ENCODE assay signal across 5 cellular contexts in genomic region chr16:81877490-81877889, GRCh38.
DNase-seq lines count a peak whose midpoint lies in the region; ATAC-seq, FAIRE-seq and TF ChIP-seq lines count a peak whose summit lies in the region.
"Not testable (repeated sequence)": the region's sequence is repeated elsewhere in the genome, so short reads cannot be mapped to it uniquely, and the experiment has no call there.

No MANE protein-coding gene starts in this region.

- H4K91ac ChIP-seq in H1 (replicated peaks; ENCODE audit: insufficient read length, low read length): peak overlapping the region; percentile 62
- not testable (repeated sequence) for H4K91ac ChIP-seq in trophoblast cell (ENCODE audit: low read depth, low read length)

- not testable (repeated sequence) for FAIRE-seq in GM12878 (lab: Jason Lieb, UNC); H1 (lab: Jason Lieb, UNC); small intestine (lab: Jason Lieb, UNC)

- TF ChIP-seq EP300 in GM12878 (IDR thresholded peaks at IDR 0.05; ENCODE audit: borderline replicate concordance in 1 of 2, control insufficient read depth in 1 of 2, low read depth in 2 of 2, low read length in 2 of 2); H1 (IDR thresholded peaks at IDR 0.05; ENCODE audit: borderline replicate concordance in 1 of 2, low read depth in 2 of 2, low read length in 2 of 2): not testable (repeated sequence)

- H3K36me3 ChIP-seq in GM12878 (ENCODE audit: control insufficient read depth in 2 of 2, insufficient read depth in 2 of 2, low read length in 1 of 2): peaks cover 33 to 60% of the 10 kb centered on the region in 2 experiments
- not testable (repeated sequence) for H3K36me3 ChIP-seq in H1 (ENCODE audit: control insufficient read depth in 2 of 4, insufficient read depth in 4 of 4, low read length in 3 of 4); trophoblast cell (ENCODE audit: control insufficient read depth in 1 of 2, insufficient read depth in 2 of 2, low read length in 2 of 2); small intestine (ENCODE audit: control insufficient read depth in 2 of 2, insufficient read depth in 2 of 2, low read length in 2 of 2)
- peaks cover 72% of the 10 kb centered on the region for H3K36me3 ChIP-seq in neutrophil

- not testable (repeated sequence) for H3K27ac ChIP-seq in GM12878 (ENCODE audit: control insufficient read depth, insufficient read depth); H1 (ENCODE audit: low read depth, low read length); trophoblast cell (ENCODE audit: low read depth, low read length); small intestine (ENCODE audit: low read depth in 1 of 2, low read length in 1 of 2)
- H3K27ac ChIP-seq in neutrophil: peak overlapping the region; percentile 64

- H2BK12ac ChIP-seq in H1 (ENCODE audit: low read depth, low read length); trophoblast cell (ENCODE audit: low read length): not testable (repeated sequence)

- H3K79me1 ChIP-seq in H1 (ENCODE audit: low read depth, low read length); trophoblast cell (ENCODE audit: low read length): not testable (repeated sequence)

- not testable (repeated sequence) for H3K14ac ChIP-seq in H1 (ENCODE audit: insufficient read length); trophoblast cell (ENCODE audit: low read length)

- H4K12ac ChIP-seq in trophoblast cell (ENCODE audit: low read depth, low read length): not testable (repeated sequence)

- intact Hi-C loops in GM12878 (cut with micrococcal nuclease; ENCODE audit: unreplicated experiment): loop anchor here (10.0 kb wide), 1 partner anchor 513 kb away; no protein-coding TSS in a partner anchor

- SMC1A ChIA-PET in GM12878 (lab: Charles Lee; ENCODE audit: uncharacterized antibody, unreplicated experiment): interaction anchor here (1.0 kb wide), 1 partner anchor 79 kb away, joined by 3 read pairs; no protein-coding TSS in a partner anchor

- not testable (repeated sequence) for H3K9me3 ChIP-seq in GM12878 (replicated peaks; ENCODE audit: control insufficient read depth, insufficient read depth, low read length); H1 (ENCODE audit: insufficient read depth in 2 of 2, low read depth in 1 of 2, low read length in 1 of 2); neutrophil; trophoblast cell (ENCODE audit: insufficient read depth, low read depth, low read length); small intestine (ENCODE audit: control insufficient read depth, low read depth)

- in situ Hi-C loops in GM12878 (cut with MboI): not testable (repeated sequence)

- H2AFZ ChIP-seq in GM12878 (ENCODE audit: control insufficient read depth, low read depth, low read length); H1 (ENCODE audit: low read length); trophoblast cell (ENCODE audit: insufficient read depth, low read length, poor library complexity): not testable (repeated sequence)

- not testable (repeated sequence) for H2AK5ac ChIP-seq in H1 (ENCODE audit: low read depth, low read length); trophoblast cell (ENCODE audit: low read length)

- CTCF ChIA-PET in GM12878 (lab: Yijun Ruan, JAX): not testable (repeated sequence)
- CTCF ChIA-PET in H1 (lab: Charles Lee; ENCODE audit: partially characterized antibody): interaction anchor here (1.4 to 5.5 kb wide), 3 partner anchors 14 to 126 kb away, joined by 3 to 78 read pairs (median 11); no protein-coding TSS in a partner anchor

- H3K23ac ChIP-seq in H1 (ENCODE audit: insufficient read length): not testable (repeated sequence)
- H3K23ac ChIP-seq in trophoblast cell (ENCODE audit: low read length): peak overlapping the region; percentile 14

- TF ChIP-seq CTCF in GM12878 (IDR thresholded peaks at IDR 0.05 in 2 of 3, conservative IDR thresholded peaks at IDR 0.05 in 1 of 3; ENCODE audit: control insufficient read depth in 2 of 3, extremely low read depth in 1 of 3, insufficient read depth in 1 of 3, low read depth in 3 of 3, low read length in 3 of 3); H1 (IDR thresholded peaks at IDR 0.05; ENCODE audit: control extremely low read depth in 1 of 3, insufficient read depth in 1 of 3, low read depth in 1 of 3, low read length in 3 of 3); neutrophil (IDR thresholded peaks at IDR 0.05): not testable (repeated sequence)

- H3K4me3 ChIP-seq in GM12878; H1 (ENCODE audit: extremely low read depth in 1 of 4, insufficient read depth in 2 of 4, low read depth in 3 of 4, low read length in 4 of 4); neutrophil (ENCODE audit: low read depth in 1 of 2, low read length in 1 of 2); trophoblast cell (ENCODE audit: low read depth, low read length); small intestine (ENCODE audit: low read depth in 1 of 2, low read length in 2 of 2): not testable (repeated sequence)

- H2BK20ac ChIP-seq in H1 (ENCODE audit: low read length): not testable (repeated sequence)

- not testable (repeated sequence) for TF ChIP-seq RAD21 in GM12878 (IDR thresholded peaks at IDR 0.05; ENCODE audit: insufficient read depth, low read depth, low read length); H1 (IDR thresholded peaks at IDR 0.05 in 1 of 2, conservative IDR thresholded peaks at IDR 0.05 in 1 of 2; ENCODE audit: low read depth in 2 of 2, low read length in 2 of 2)

- not testable (repeated sequence) for H2BK15ac ChIP-seq in H1 (ENCODE audit: low read length)

- BruUV-seq in GM12878 (replicated peaks; lab: Mats Ljungman, UMichigan): not testable (repeated sequence)

- H3K27me3 ChIP-seq in GM12878 (replicated peaks in 1 of 2; ENCODE audit: control insufficient read depth in 2 of 2, insufficient read depth in 2 of 2, low read length in 1 of 2); H1 (replicated peaks in 1 of 4; ENCODE audit: control insufficient read depth in 3 of 4, extremely low read depth in 1 of 4, insufficient read depth in 3 of 4, low read length in 3 of 4); neutrophil; trophoblast cell (ENCODE audit: insufficient read depth, low read length); small intestine (ENCODE audit: control insufficient read depth in 2 of 2, insufficient read depth in 2 of 2, low read length in 2 of 2): not testable (repeated sequence)

- not testable (repeated sequence) for H3K18ac ChIP-seq in H1 (ENCODE audit: extremely low read depth, low read length); trophoblast cell (ENCODE audit: low read length)

- peak; percentile 30; the same call in 1 of the 2 replicates for TF ChIP-seq POLR2A in GM12878 (IDR thresholded peaks at IDR 0.05; ENCODE audit: low read depth, low read length)
- TF ChIP-seq POLR2A in H1 (IDR thresholded peaks at IDR 0.05; ENCODE audit: control extremely low read depth in 1 of 2, low read depth in 2 of 2, low read length in 2 of 2): not testable (repeated sequence)

- DNase-seq in GM12878 (ENCODE audit: low read depth, low spot score); H1 (ENCODE audit: low read depth in 1 of 2, low spot score in 2 of 2): not testable (repeated sequence)
- DNase-seq in trophoblast cell (peak; percentile 92 to 96), small intestine (peak; percentile 47)

- 98% methylated on average over 12 of the region's 12 CpGs for WGBS in GM12878 (ENCODE audit: insufficient coverage, insufficient replicate concordance, low lambda C conversion rate, missing lambda C conversion rate)
- WGBS in H1 (ENCODE audit: extremely low coverage in 1 of 2, insufficient coverage in 1 of 2, insufficient read length in 1 of 2, insufficient replicate concordance in 2 of 2, low coverage in 1 of 2, low lambda C conversion rate in 2 of 2, missing lambda C conversion rate in 1 of 2), 2 experiments: 95% methylated on average over 12 of the region's 12 CpGs; no CpG with 5 or more reads in 1 of the 2 experiments
- WGBS in trophoblast cell (ENCODE audit: extremely low coverage, insufficient coverage, insufficient read length): no CpG with 5 or more reads among the region's 12 CpGs
- WGBS in small intestine, 3 donors: 87 to 93% (median 89%) methylated on average over 12 of the region's 12 CpGs

- H3K56ac ChIP-seq in H1 (replicated peaks; ENCODE audit: insufficient read length, low read depth, low read length): not testable (repeated sequence)

- H3K4me1 ChIP-seq in GM12878 (ENCODE audit: control insufficient read depth, insufficient read depth, low read length); trophoblast cell (ENCODE audit: control insufficient read depth in 1 of 2, insufficient read depth in 2 of 2, low read length in 2 of 2); small intestine (ENCODE audit: control insufficient read depth in 2 of 2, insufficient read depth in 1 of 2, low read depth in 1 of 2, low read length in 1 of 2): not testable (repeated sequence)
- peaks cover 6 to 19% (median 11%) of the 10 kb centered on the region in 4 experiments for H3K4me1 ChIP-seq in H1 (replicated peaks in 1 of 4; ENCODE audit: control insufficient read depth in 3 of 4, insufficient read depth in 4 of 4, low read length in 3 of 4)
- H3K4me1 ChIP-seq in neutrophil (ENCODE audit: control insufficient read depth in 1 of 2, insufficient read depth in 1 of 2, low read depth in 1 of 2, low read length in 1 of 2): peaks cover 28 to 34% of the 10 kb centered on the region in 2 experiments

- not testable (repeated sequence) for H4K20me1 ChIP-seq in GM12878 (ENCODE audit: control insufficient read depth, insufficient read depth); H1 (replicated peaks in 1 of 2; ENCODE audit: control insufficient read depth in 1 of 2, insufficient read depth in 2 of 2, low read length in 2 of 2)

- H4K5ac ChIP-seq in H1 (ENCODE audit: insufficient read length, low read depth, low read length): not testable (repeated sequence)

- RAD21 ChIA-PET in GM12878 (lab: Charles Lee; ENCODE audit: unreplicated experiment): not testable (repeated sequence)

- H2BK5ac ChIP-seq in H1 (ENCODE audit: low read depth, low read length); trophoblast cell (ENCODE audit: low read depth, low read length, poor library complexity): not testable (repeated sequence)

- H3K79me2 ChIP-seq in GM12878 (ENCODE audit: control insufficient read depth, insufficient read depth, low read length): peaks cover 12% of the 10 kb centered on the region
- H3K79me2 ChIP-seq in H1 (ENCODE audit: control insufficient read depth in 1 of 2, insufficient read depth in 2 of 2, low read length in 2 of 2); trophoblast cell (ENCODE audit: control insufficient read depth, insufficient read depth, low read length, poor library complexity): not testable (repeated sequence)

- POLR2A ChIA-PET in GM12878 (lab: Charles Lee); H1 (lab: Charles Lee; ENCODE audit: partially characterized antibody): not testable (repeated sequence)

- H3K4me2 ChIP-seq in GM12878 (ENCODE audit: control insufficient read depth, insufficient read depth); H1 (ENCODE audit: insufficient read depth in 1 of 2, low read depth in 2 of 2, low read length in 2 of 2); trophoblast cell (ENCODE audit: low read length): not testable (repeated sequence)

- H2BK120ac ChIP-seq in H1 (replicated peaks; ENCODE audit: low read depth, low read length); trophoblast cell (ENCODE audit: insufficient read depth, low read length, poor library complexity): not testable (repeated sequence)

- not testable (repeated sequence) for ATAC-seq in GM12878

- not testable (repeated sequence) for H3K23me2 ChIP-seq in H1 (ENCODE audit: low read depth, low read length)

- not testable (repeated sequence) for H3K4ac ChIP-seq in H1 (replicated peaks; ENCODE audit: insufficient read length, low read depth, low read length); trophoblast cell (ENCODE audit: low read depth, low read length)

- not testable (repeated sequence) for H3K9ac ChIP-seq in GM12878 (ENCODE audit: control insufficient read depth, insufficient read depth, low read length); H1 (replicated peaks in 1 of 4; ENCODE audit: extremely low read depth in 1 of 4, low read depth in 3 of 4, low read length in 3 of 4); trophoblast cell (ENCODE audit: low read length)

- not testable (repeated sequence) for H4K8ac ChIP-seq in H1 (ENCODE audit: extremely low read depth, insufficient read depth, low read length); trophoblast cell (ENCODE audit: low read depth, low read length)
